26 cellular contexts compared by ENCODE assay signal in genomic region chr2:233839447-233839820, GRCh38. TPM values are rescaled to one million over a fixed set of nuclear protein-coding genes. Genes with fewer than 3 reads are reported as not detected.
DNase-seq lines count a peak whose midpoint lies in the region; ATAC-seq, FAIRE-seq and TF ChIP-seq lines count a peak whose summit lies in the region.
"Had no signal": no experiment of that assay in that cellular context is flagged by ENCODE, and none has a peak within 500 bp of the region (broad histone marks: within the 10 kb centered on the region; RNA-seq: fewer than 3 reads in every experiment).

No MANE protein-coding gene starts in this region.

- H3K9ac ChIP-seq in mammary epithelial cell (ENCODE audit: insufficient read depth, low read length): no peak overlapping the region
- no peak overlapping the region for H3K9ac ChIP-seq in kidney (ENCODE audit: low read length in 2 of 2)

- intact Hi-C loops in MCF 10A (cut with micrococcal nuclease): no loop called here
- intact Hi-C loops in mammary epithelial cell (cut with micrococcal nuclease): no loop called here
- intact Hi-C loops in kidney (cut with DNase I): no loop called here
- intact Hi-C loops in testis (cut with DNase I; ENCODE audit: low total_unique reads): no loop called here
- intact Hi-C loops in prostate gland (cut with DNase I): no loop called here

- H2AFZ ChIP-seq in mammary epithelial cell (ENCODE audit: low read depth, low read length): no peak overlapping the region

- peak overlapping the region; percentile 50 for H3K27ac Mint-ChIP-seq in MCF 10A (ENCODE audit: low read depth, unreplicated experiment)
- H3K27ac Mint-ChIP-seq in WTC11: peak overlapping the region; percentile 73; the same call in 1 of the 2 replicates
- no peak overlapping the region for H3K27ac Mint-ChIP-seq in stimulated activated memory B cell treated with anti-CD40 and anti-IgM and Interleukin-4, amounts not matched to agents 10 μg/mL and 1 μg/mL and 100 μg/mL, for 72 hours
- H3K27ac Mint-ChIP-seq: activated CD8-positive, alpha-beta memory T cell treated with anti-CD3 and anti-CD28 coated beads, Interleukin-2, amount 10 ng/mL, durations not matched to agents 7 days and 5 days; CD8-positive, alpha-beta T cell had no signal

- ATAC-seq in WTC11: no peak
- no peak for ATAC-seq in stimulated activated memory B cell treated with anti-CD40 and anti-IgM and Interleukin-4, amounts not matched to agents 10 μg/mL and 1 μg/mL and 100 μg/mL, for 72 hours
- ATAC-seq: activated CD8-positive, alpha-beta memory T cell treated with anti-CD3 and anti-CD28 coated beads, Interleukin-2, amount 10 ng/mL, durations not matched to agents 7 days and 5 days; CD8-positive, alpha-beta T cell; pancreas; sciatic nerve had no signal

- H3K4me1 Mint-ChIP-seq in MCF 10A (ENCODE audit: insufficient read depth, unreplicated experiment) (peaks cover 5% of the 10 kb centered on the region), WTC11 (peaks cover 13% of the 10 kb centered on the region)
- no peaks in the 10 kb centered on the region for H3K4me1 Mint-ChIP-seq in stimulated activated memory B cell treated with anti-CD40 and anti-IgM and Interleukin-4, amounts not matched to agents 10 μg/mL and 1 μg/mL and 100 μg/mL, for 72 hours

- in situ Hi-C loops in mammary epithelial cell (cut with MboI; ENCODE audit: low sequenced_read_pairs in 2 of 2): no loop called here

- H3K4me3 ChIP-seq in mammary epithelial cell (replicated peaks in 1 of 3; ENCODE audit: insufficient read depth in 1 of 3, low read depth in 2 of 3, low read length in 3 of 3): no peak overlapping the region
- no peak overlapping the region for H3K4me3 ChIP-seq in kidney (ENCODE audit: low read length in 2 of 2)
- H3K4me3 ChIP-seq in testis: no peak overlapping the region
- H3K4me3 ChIP-seq in prostate gland: no peak overlapping the region
- H3K4me3 ChIP-seq: lung, pancreas, SK-N-MC, tibial artery had no signal

- POLR2A ChIA-PET in MCF 10A (lab: Yijun Ruan, JAX) (interaction anchor here (0.6 kb wide), 1 partner anchor 46 kb away, joined by 3 read pairs; no protein-coding TSS in a partner anchor), WTC11 (lab: Charles Lee) (no interaction called here)

- TF ChIP-seq CTCF in MCF 10A (IDR thresholded peaks at IDR 0.05; ENCODE audit: unreplicated experiment): no peak
- TF ChIP-seq CTCF in mammary epithelial cell (conservative IDR thresholded peaks at IDR 0.05 in 1 of 2, IDR thresholded peaks at IDR 0.05 in 1 of 2; ENCODE audit: extremely low read depth in 1 of 2, insufficient read depth in 1 of 2, low read depth in 1 of 2, low read length in 2 of 2): no peak
- no peak for TF ChIP-seq CTCF in WTC11 (IDR thresholded peaks at IDR 0.05)
- TF ChIP-seq CTCF in kidney (IDR thresholded peaks at IDR 0.05; ENCODE audit: borderline replicate concordance, extremely low read depth, insufficient read depth): no peak
- TF ChIP-seq CTCF in testis (IDR thresholded peaks at IDR 0.05): no peak
- TF ChIP-seq CTCF in prostate gland (IDR thresholded peaks at IDR 0.05): no peak

- peaks cover 94% of the 10 kb centered on the region for H3K79me2 ChIP-seq in mammary epithelial cell (ENCODE audit: insufficient read depth, low read length)

- H3K36me3 Mint-ChIP-seq in MCF 10A (ENCODE audit: insufficient read depth, unreplicated experiment): peaks cover 24% of the 10 kb centered on the region
- peaks cover 98% of the 10 kb centered on the region for H3K36me3 Mint-ChIP-seq in WTC11
- no peaks in the 10 kb centered on the region for H3K36me3 Mint-ChIP-seq in stimulated activated memory B cell treated with anti-CD40 and anti-IgM and Interleukin-4, amounts not matched to agents 10 μg/mL and 1 μg/mL and 100 μg/mL, for 72 hours
- H3K36me3 Mint-ChIP-seq: CD8-positive, alpha-beta T cell had no signal

- BruUV-seq in MCF 10A (replicated peaks; lab: Mats Ljungman, UMichigan) (no TSS peak), mammary epithelial cell (replicated peaks; lab: Mats Ljungman, UMichigan) (no TSS peak)

- WGBS in mammary epithelial cell (ENCODE audit: low coverage, missing lambda C conversion rate): 95% methylated on average over 3 of the region's 10 CpGs
- WGBS in testis, 2 donors: 97 to 98% methylated on average over 10 of the region's 10 CpGs
- WGBS in prostate gland: 96% methylated on average over 10 of the region's 10 CpGs

- TF ChIP-seq POLR2A in testis (IDR thresholded peaks at IDR 0.05) (no peak), prostate gland (IDR thresholded peaks at IDR 0.05) (no peak)

- H3K27me3 ChIP-seq in mammary epithelial cell (ENCODE audit: insufficient read depth, low read length): no peaks in the 10 kb centered on the region
- no peaks in the 10 kb centered on the region for H3K27me3 ChIP-seq in testis
- no peaks in the 10 kb centered on the region for H3K27me3 ChIP-seq in prostate gland (replicated peaks; ENCODE audit: insufficient read depth)
- H3K27me3 ChIP-seq: pancreas, tibial artery had no signal

- DNase-seq in MCF 10A (ENCODE audit: unreplicated experiment) (no peak), mammary epithelial cell (no peak), WTC11 (ENCODE audit: low spot score) (no peak), kidney (peak; percentile 68), testis (peak; percentile 4), prostate gland (ENCODE audit: low spot score) (no peak), D341Med (ENCODE audit: low spot score) (no peak)
- DNase-seq: activated CD4-positive, CD25-positive, alpha-beta regulatory T cell; activated CD8-positive, alpha-beta memory T cell treated with anti-CD3 and anti-CD28 coated beads, Interleukin-2, amount 10 ng/mL, durations not matched to agents 7 days and 5 days; activated gamma-delta T cell; caudate nucleus; CD8-positive, alpha-beta T cell; hypothalamus; NCI-H1105; NCI-H2081; NCI-H510A; T-helper 9 cell; tibial artery had no signal

- H3K4me1 ChIP-seq in mammary epithelial cell (ENCODE audit: insufficient read depth, low read length) (no peaks in the 10 kb centered on the region), kidney (ENCODE audit: control insufficient read depth in 1 of 2, insufficient read depth in 1 of 2, low read depth in 1 of 2, low read length in 2 of 2) (no peaks in the 10 kb centered on the region), testis (no peaks in the 10 kb centered on the region), prostate gland (replicated peaks) (no peaks in the 10 kb centered on the region)
- H3K4me1 ChIP-seq: pancreas, tibial artery had no signal

- H3K36me3 ChIP-seq in mammary epithelial cell (ENCODE audit: insufficient read depth, low read length) (peaks cover 66% of the 10 kb centered on the region), kidney (ENCODE audit: control insufficient read depth in 1 of 2, insufficient read depth in 2 of 2, low read length in 2 of 2) (no peaks in the 10 kb centered on the region), testis (ENCODE audit: low read depth, missing control alignments) (no peaks in the 10 kb centered on the region), prostate gland (no peaks in the 10 kb centered on the region)
- H3K36me3 ChIP-seq: pancreas, tibial artery had no signal

- CTCF ChIA-PET in MCF 10A (lab: Yijun Ruan, JAX) (interaction anchor here (0.9 kb wide), 1 partner anchor 12 kb away, joined by 3 read pairs; no protein-coding TSS in a partner anchor), mammary epithelial cell (lab: Charles Lee; ENCODE audit: low non-redundant PET) (no interaction called here), WTC11 (lab: Charles Lee) (no interaction called here)

- no peaks in the 10 kb centered on the region for H4K20me1 ChIP-seq in mammary epithelial cell (ENCODE audit: insufficient read depth, low read length)

- H3K4me2 ChIP-seq in mammary epithelial cell (ENCODE audit: insufficient read depth, low read depth, low read length): no peak overlapping the region

- H3K27me3 Mint-ChIP-seq in MCF 10A (ENCODE audit: insufficient read depth, unreplicated experiment): no peaks in the 10 kb centered on the region
- H3K27me3 Mint-ChIP-seq in WTC11 (ENCODE audit: low read depth): no peaks in the 10 kb centered on the region
- H3K27me3 Mint-ChIP-seq in stimulated activated memory B cell treated with anti-CD40 and anti-IgM and Interleukin-4, amounts not matched to agents 10 μg/mL and 1 μg/mL and 100 μg/mL, for 72 hours: no peaks in the 10 kb centered on the region
- H3K27me3 Mint-ChIP-seq: activated CD8-positive, alpha-beta memory T cell treated with anti-CD3 and anti-CD28 coated beads, Interleukin-2, amount 10 ng/mL, durations not matched to agents 7 days and 5 days had no signal

- H3K9me3 Mint-ChIP-seq in MCF 10A (ENCODE audit: unreplicated experiment): no peaks in the 10 kb centered on the region
- no peaks in the 10 kb centered on the region for H3K9me3 Mint-ChIP-seq in WTC11
- H3K9me3 Mint-ChIP-seq in stimulated activated memory B cell treated with anti-CD40 and anti-IgM and Interleukin-4, amounts not matched to agents 10 μg/mL and 1 μg/mL and 100 μg/mL, for 72 hours: no peaks in the 10 kb centered on the region
- H3K9me3 Mint-ChIP-seq: CD8-positive, alpha-beta T cell had no signal

- H3K9me3 ChIP-seq in mammary epithelial cell (replicated peaks; ENCODE audit: insufficient read depth, low read length): no peaks in the 10 kb centered on the region
- H3K9me3 ChIP-seq in kidney (ENCODE audit: control insufficient read depth in 1 of 2, low read length in 2 of 2): no peaks in the 10 kb centered on the region
- H3K9me3 ChIP-seq in testis: no peaks in the 10 kb centered on the region
- no peaks in the 10 kb centered on the region for H3K9me3 ChIP-seq in prostate gland
- H3K9me3 ChIP-seq: pancreas, tibial artery had no signal

- FAIRE-seq in kidney (lab: Jason Lieb, UNC): no peak
- FAIRE-seq: frontal cortex, H54, keratinocyte, pancreas had no signal

- dilution Hi-C loops in mammary epithelial cell (cut with HindIII; ENCODE audit: low sequenced_read_pairs): no loop called here

- H3K4me3 Mint-ChIP-seq in MCF 10A (ENCODE audit: unreplicated experiment): no peak overlapping the region
- no peak overlapping the region for H3K4me3 Mint-ChIP-seq in WTC11
- no peak overlapping the region for H3K4me3 Mint-ChIP-seq in stimulated activated memory B cell treated with anti-CD40 and anti-IgM and Interleukin-4, amounts not matched to agents 10 μg/mL and 1 μg/mL and 100 μg/mL, for 72 hours
- H3K4me3 Mint-ChIP-seq: activated CD8-positive, alpha-beta memory T cell treated with anti-CD3 and anti-CD28 coated beads, Interleukin-2, amount 10 ng/mL, durations not matched to agents 7 days and 5 days; CD8-positive, alpha-beta T cell had no signal

- H3K27ac ChIP-seq in mammary epithelial cell (ENCODE audit: insufficient read depth, low read depth, low read length): no peak overlapping the region
- H3K27ac ChIP-seq in kidney (ENCODE audit: low read depth in 2 of 2, low read length in 2 of 2): no peak overlapping the region
- H3K27ac ChIP-seq in testis: no peak overlapping the region
- H3K27ac ChIP-seq in prostate gland: no peak overlapping the region
- H3K27ac ChIP-seq: pancreas, SK-N-MC, tibial artery had no signal

RNA-seq across cellular contexts. Expression of gene HJURP, which starts 14.9 kb away (rescaled TPM):
- total RNA-seq in MCF 10A (2022): 12.7 and 29.3 TPM in 2 replicates
- 10 to 100 TPM in 1 of 2 donors, under 1 TPM in 1; 0.67 to 43.5 TPM for total RNA-seq in mammary epithelial cell
- 38.6 TPM for polyA plus RNA-seq in mammary epithelial cell
- 67.1 TPM for polyA minus RNA-seq in mammary epithelial cell
- 64.2 to 83.7 TPM (median 67.5 TPM) in 3 replicates for total RNA-seq in WTC11 (2021)
- total RNA-seq in kidney: 0.94 TPM
- not detected for polyA plus RNA-seq in kidney (ENCODE audit: insufficient read depth, low read depth, low replicate concordance)
- total RNA-seq in testis: 10 to 100 TPM; 10.2 to 13.9 TPM
- polyA plus RNA-seq in testis (ENCODE audit: insufficient read depth, low read depth, low replicate concordance): 30.2 TPM
- 1 to 10 TPM; 1.7 to 4.2 TPM for total RNA-seq in prostate gland

Comparison
In these comparisons a context has a peak if more than half of its experiments do, and no peak if none do; other contexts are left out.
1. DNase-seq: peak in kidney (single experiment) and testis (single experiment); none in MCF 10A (single experiment), mammary epithelial cell (single experiment), WTC11 (single experiment), prostate gland (single experiment) and D341Med (single experiment).